ENCODE assay signal across 14 cellular contexts in the genomic region with DNA sequence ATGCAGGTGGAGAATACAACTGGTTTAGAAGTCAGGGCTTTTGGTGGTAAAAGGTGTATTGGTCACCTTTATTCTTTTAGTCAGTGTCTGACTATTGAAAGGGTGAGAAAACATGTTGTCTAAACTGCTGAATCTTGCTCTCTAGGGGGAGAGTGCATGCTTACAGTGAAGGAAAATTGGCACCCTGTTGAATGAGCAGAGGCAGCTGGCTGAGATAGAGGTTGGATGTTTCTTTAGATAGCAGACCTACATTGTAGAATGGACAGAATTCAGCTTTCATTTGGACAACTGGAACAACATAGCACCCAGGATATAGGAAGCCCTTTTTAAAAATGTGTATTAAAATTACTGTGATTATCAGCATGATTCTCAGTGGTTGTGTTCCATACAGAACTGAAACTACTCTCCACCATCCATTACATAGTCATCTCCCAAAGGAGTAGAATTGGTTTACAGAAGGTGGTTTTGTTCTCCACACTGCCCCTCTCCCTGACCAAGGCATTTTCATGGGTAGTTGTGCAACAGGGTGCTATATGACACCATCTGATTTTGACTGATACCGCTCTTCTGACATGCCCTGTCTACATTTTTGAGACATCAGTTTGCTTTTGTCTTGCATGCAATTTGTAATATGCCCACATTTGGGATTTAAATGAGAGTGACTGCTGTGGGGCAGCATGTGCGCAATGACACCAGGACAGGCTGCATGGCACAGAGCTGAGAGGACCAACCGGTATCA. TPM values are rescaled to one million over a fixed set of nuclear protein-coding genes. Genes with fewer than 3 reads are reported as not detected.
DNase-seq lines count a peak whose midpoint lies in the region; ATAC-seq and TF ChIP-seq lines count a peak whose summit lies in the region.
"Had no signal": no experiment of that assay in that cellular context is flagged by ENCODE, and none has a peak within 500 bp of the region (broad histone marks: within the 10 kb centered on the region; RNA-seq: fewer than 3 reads in every experiment).

No MANE protein-coding gene starts in this region.

- H3K36me3 ChIP-seq in prostate gland (no peaks in the 10 kb centered on the region), MG63 (no peaks in the 10 kb centered on the region)
- H3K36me3 ChIP-seq: WERI-Rb-1 had no signal

- peak; percentile 52 to 76 for ATAC-seq in activated T-cell treated with anti-CD3 and anti-CD28 coated beads, Interleukin-2, amount 50 U/mL, for 72 hours (replicated peaks in 1 of 2)
- ATAC-seq in HG03378 (IDR thresholded peaks at IDR 0.05; ENCODE audit: unreplicated experiment), result peak; percentile 58
- peak; percentile 51 for ATAC-seq in stimulated activated naive CD8-positive, alpha-beta T cell treated with anti-CD3 and anti-CD28 coated beads, Interleukin-15, Interleukin-2, amounts not matched to agents 100 U/mL and 50 U/mL, for 24 hours

- no peak for DNase-seq in activated T-cell treated with anti-CD3 and anti-CD28 coated beads, Interleukin-2, amount 50 U/mL, for 72 hours
- no peak for DNase-seq in activated T-cell treated with anti-CD3 and anti-CD28 coated beads, Interleukin-2, amount 50 U/mL, for 24 hours
- DNase-seq in RPMI8226 (peak; percentile 24), prostate gland (ENCODE audit: low spot score) (no peak), GM19240 (ENCODE audit: insufficient read length, low spot score) (no peak), MG63 (no peak)
- no peak for DNase-seq in stimulated activated naive CD8-positive, alpha-beta T cell treated with anti-CD3 and anti-CD28 coated beads, Interleukin-15, Interleukin-2, amounts not matched to agents 100 U/mL and 50 U/mL, for 24 hours
- DNase-seq: CD4-positive, CD25-positive, alpha-beta regulatory T cell; cerebellar nuclear complex; kidney; mesendoderm; retina; WERI-Rb-1 had no signal

- TF ChIP-seq POLR2A in prostate gland (IDR thresholded peaks at IDR 0.05), result no peak

- H3K27me3 ChIP-seq in prostate gland (replicated peaks; ENCODE audit: insufficient read depth) (no peaks in the 10 kb centered on the region), MG63 (peaks cover 37% of the 10 kb centered on the region)

- H3K4me1 ChIP-seq in prostate gland (replicated peaks), result no peaks in the 10 kb centered on the region

- TF ChIP-seq CTCF in prostate gland (IDR thresholded peaks at IDR 0.05), result no peak

- H3K27ac Mint-ChIP-seq in activated T-cell treated with anti-CD3 and anti-CD28 coated beads, Interleukin-2, amount 50 U/mL, for 72 hours, result no peak overlapping the region
- no peak overlapping the region for H3K27ac Mint-ChIP-seq in activated T-cell treated with anti-CD3 and anti-CD28 coated beads, Interleukin-2, amount 50 U/mL, for 24 hours

- peaks cover 34% of the 10 kb centered on the region for H3K27me3 Mint-ChIP-seq in activated T-cell treated with anti-CD3 and anti-CD28 coated beads, Interleukin-2, amount 50 U/mL, for 72 hours (ENCODE audit: low read depth)
- H3K27me3 Mint-ChIP-seq in activated T-cell treated with anti-CD3 and anti-CD28 coated beads, Interleukin-2, amount 50 U/mL, for 24 hours, result peaks cover 15% of the 10 kb centered on the region

- H3K9me3 Mint-ChIP-seq in activated T-cell treated with anti-CD3 and anti-CD28 coated beads, Interleukin-2, amount 50 U/mL, for 72 hours, result no peaks in the 10 kb centered on the region
- H3K9me3 Mint-ChIP-seq in activated T-cell treated with anti-CD3 and anti-CD28 coated beads, Interleukin-2, amount 50 U/mL, for 24 hours, result no peaks in the 10 kb centered on the region

- no peak overlapping the region for H3K4me3 Mint-ChIP-seq in activated T-cell treated with anti-CD3 and anti-CD28 coated beads, Interleukin-2, amount 50 U/mL, for 72 hours
- H3K4me3 Mint-ChIP-seq in activated T-cell treated with anti-CD3 and anti-CD28 coated beads, Interleukin-2, amount 50 U/mL, for 24 hours, result no peak overlapping the region
- H3K4me3 Mint-ChIP-seq: CD4-positive, CD25-positive, alpha-beta regulatory T cell had no signal

- no peak overlapping the region for H3K4me3 ChIP-seq in prostate gland
- H3K4me3 ChIP-seq in MG63, result no peak overlapping the region

- peaks cover 0 to 2% of the 10 kb centered on the region in 2 donors for H3K36me3 Mint-ChIP-seq in activated T-cell treated with anti-CD3 and anti-CD28 coated beads, Interleukin-2, amount 50 U/mL, for 72 hours (ENCODE audit: insufficient read depth in 2 of 2)
- H3K36me3 Mint-ChIP-seq in activated T-cell treated with anti-CD3 and anti-CD28 coated beads, Interleukin-2, amount 50 U/mL, for 24 hours (ENCODE audit: low read depth), result no peaks in the 10 kb centered on the region
- H3K36me3 Mint-ChIP-seq: CD4-positive, CD25-positive, alpha-beta regulatory T cell had no signal

- WGBS in prostate gland, result 96% methylated on average over 3 of the region's 3 CpGs

- H3K4me1 Mint-ChIP-seq in activated T-cell treated with anti-CD3 and anti-CD28 coated beads, Interleukin-2, amount 50 U/mL, for 72 hours (ENCODE audit: low read depth), result peaks cover 19% of the 10 kb centered on the region
- H3K4me1 Mint-ChIP-seq in activated T-cell treated with anti-CD3 and anti-CD28 coated beads, Interleukin-2, amount 50 U/mL, for 24 hours (ENCODE audit: low read depth), result peaks cover 13% of the 10 kb centered on the region

- intact Hi-C loops in prostate gland (cut with DNase I), result no loop called here

- no peak overlapping the region for H3K27ac ChIP-seq in prostate gland
- H3K27ac ChIP-seq: WERI-Rb-1 had no signal

- H3K9me3 ChIP-seq in prostate gland (no peaks in the 10 kb centered on the region), MG63 (no peaks in the 10 kb centered on the region)

RNA-seq across cellular contexts. Expression of a gene that starts 16.2 kb away (rescaled TPM):
- under 1 TPM; 0.70 to 0.88 TPM for total RNA-seq in activated T-cell treated with anti-CD3 and anti-CD28 coated beads, Interleukin-2, amount 50 U/mL, for 72 hours
- total RNA-seq in prostate gland, result 10 to 100 TPM; 39.6 to 75.9 TPM
- 2.5 and 4.8 TPM in 2 replicates for total RNA-seq in MG63 (2014; rRNA removed; shearing (Covaris generic); ENCODE audit: low replicate concordance)
